ENCODE assay signal across 1 cellular context in genomic region chrX:107673401-107673800, GRCh38.
TF ChIP-seq lines count a peak whose summit lies in the region.

No MANE protein-coding gene starts in this region.

TF ChIP-seq in K562, 482 proteins besides CTCF, POLR2A, EP300 and RAD21 (continued from another document):
- no peak for TF ChIP-seq AFF4 (CRISPR knock-in tag; IDR thresholded peaks at IDR 0.05)
- no peak for TF ChIP-seq ZNF280A (IDR thresholded peaks at IDR 0.05; ENCODE audit: low read depth, partially characterized antibody)
- no peak for TF ChIP-seq C11orf30 (IDR thresholded peaks at IDR 0.05; ENCODE audit: low read depth)
- TF ChIP-seq CC2D1A (IDR thresholded peaks at IDR 0.05) = no peak
- TF ChIP-seq MAFG (tag; conservative IDR thresholded peaks at IDR 0.05) = no peak
- no peak for TF ChIP-seq ZNF445 (CRISPR knock-in tag; IDR thresholded peaks at IDR 0.05; ENCODE audit: low read depth)
